In genomic region chr13:81334481-81334880, GRCh38 we compare ENCODE assay signal across 7 cellular contexts.
"Had no signal": no experiment of that assay in that cellular context is flagged by ENCODE, and none has a peak within 500 bp of the region (broad histone marks: within the 10 kb centered on the region; RNA-seq: fewer than 3 reads in every experiment).

No MANE protein-coding gene starts in this region.

- DNase-seq: GM23248, H7, HFFc6 had no signal

- ATAC-seq: HCT116, HepG2 had no signal

- FAIRE-seq: HepG2 had no signal

- H3K36me3 ChIP-seq: HAP-1 had no signal

- H3K4me3 ChIP-seq: GM23248, HAP-1 had no signal

- H2AFZ ChIP-seq: GM23248 had no signal

- H3K9me3 ChIP-seq: HAP-1 had no signal

- H3K4me1 ChIP-seq: HAP-1 had no signal

- H3K27ac ChIP-seq: GM23248, HL-60 had no signal

- H3K9ac ChIP-seq: GM23248 had no signal
